8 cellular contexts compared by ENCODE assay signal in genomic region chr22:50731811-50732624, GRCh38. TPM values are rescaled to one million over a fixed set of nuclear protein-coding genes. Genes with fewer than 3 reads are reported as not detected.
DNase-seq lines count a peak whose midpoint lies in the region; ATAC-seq and TF ChIP-seq lines count a peak whose summit lies in the region.

No MANE protein-coding gene starts in this region.

- TF ChIP-seq POLR2A in sigmoid colon (IDR thresholded peaks at IDR 0.05), result no peak

- DNase-seq in ACHN (peak; percentile 40), H4 (ENCODE audit: low spot score) (peak; percentile 22), RWPE1 (ENCODE audit: low spot score) (peak; percentile 40), glomerular visceral epithelial cell (ENCODE audit: extremely low spot score) (peak; percentile 34), sigmoid colon (no peak), NCI-H446 treated with DMSO at 0.1 percent for 48 hours (lab: John Stamatoyannopoulos, UW) (no peak)
- DNase-seq in activated effector memory CD4-positive, alpha-beta T cell treated with anti-CD3 and anti-CD28 coated beads, Interleukin-2, amount 50 U/mL, for 16 hours, result peak; percentile 84

- no peak for TF ChIP-seq EP300 in sigmoid colon (IDR thresholded peaks at IDR 0.05)

- TF ChIP-seq CTCF in RWPE1 (conservative IDR thresholded peaks at IDR 0.05; ENCODE audit: low read depth), result peak; percentile 85
- TF ChIP-seq CTCF in sigmoid colon (IDR thresholded peaks at IDR 0.05), result peak; percentile 30 to 67 (median 58)

- H3K9me3 ChIP-seq in sigmoid colon, result no peaks in the 10 kb centered on the region

- H3K27ac ChIP-seq in RWPE1 (no peak overlapping the region), sigmoid colon (no peak overlapping the region)

- no peaks in the 10 kb centered on the region for H3K36me3 ChIP-seq in sigmoid colon

- H3K4me1 ChIP-seq in sigmoid colon, result peaks cover 0 to 15% (median 11%) of the 10 kb centered on the region in 4 donors

- H3K4me3 ChIP-seq in sigmoid colon, result peak overlapping the region in 1 of 4 donors; percentile 6

- WGBS in sigmoid colon, 2 donors, result 16 to 63% methylated on average over 32 of the region's 32 CpGs

- H3K27me3 ChIP-seq in sigmoid colon, result peaks cover 7 to 38% (median 25%) of the 10 kb centered on the region in 3 donors

- intact Hi-C loops in sigmoid colon (cut with DNase I), result no loop called here

- CTCF ChIA-PET in RWPE1 (lab: Yijun Ruan, JAX), result interaction anchor here (1.0 kb wide), 1 partner anchor 10 kb away, joined by 4 read pairs; no protein-coding TSS in a partner anchor

- POLR2A ChIA-PET in RWPE1 (lab: Yijun Ruan, JAX; ENCODE audit: low non-redundant PET), result no interaction called here

- in situ Hi-C loops in ACHN (cut with HindIII; ENCODE audit: low pct_ligation_motif_present, low pct_unique_long_range_greater_than_20kb, low sequenced_read_pairs), result no loop called here

- no peak for ATAC-seq in HG03432 (IDR thresholded peaks at IDR 0.05; ENCODE audit: unreplicated experiment)

RNA-seq across cellular contexts. Expression of gene ACR, which starts 6.0 kb away (rescaled TPM):
- not detected in 2 replicates for total RNA-seq in H4 (2014; rRNA removed; shearing (Covaris generic))
- total RNA-seq in sigmoid colon, result under 1 TPM in 1 of 4 donors, not detected in 3; 0.68 TPM
- polyA plus RNA-seq in sigmoid colon, result under 1 TPM in 1 of 3 donors, not detected in 2; 0.06 TPM

RNA-seq across cellular contexts. Expression of gene RABL2B, which starts 51.4 kb away (rescaled TPM):
- total RNA-seq in H4 (2014; rRNA removed; shearing (Covaris generic)), result 6.7 and 10.1 TPM in 2 replicates
- 10 to 100 TPM; 10.3 to 29.6 (median 13.8) TPM for total RNA-seq in sigmoid colon
- polyA plus RNA-seq in sigmoid colon, result 10 to 100 TPM; 10.4 to 18.0 (median 17.6) TPM

RNA-seq across cellular contexts. Expression of gene SHANK3, which starts 59.4 kb away (rescaled TPM):
- total RNA-seq in H4 (2014; rRNA removed; shearing (Covaris generic)), result 0.19 and 0.62 TPM in 2 replicates
- 10 to 100 TPM in 1 of 4 donors, 1 to 10 TPM in 3; 2.5 to 14.4 (median 3.7) TPM for total RNA-seq in sigmoid colon
- polyA plus RNA-seq in sigmoid colon, result 1 to 10 TPM in 1 of 3 donors, under 1 TPM in 2; 0.23 to 6.6 (median 0.60) TPM

Comparison
In these comparisons a context has a peak if more than half of its experiments do, and no peak if none do; other contexts are left out.
1. DNase-seq: peak in ACHN (single experiment), H4 (single experiment), RWPE1 (single experiment), activated effector memory CD4-positive, alpha-beta T cell treated with anti-CD3 and anti-CD28 coated beads, Interleukin-2, amount 50 U/mL, for 16 hours (single experiment) and glomerular visceral epithelial cell (single experiment); none in sigmoid colon (single experiment) and NCI-H446 treated with DMSO at 0.1 percent for 48 hours (single experiment).